Comparison of ENCODE assay signal across 10 cellular contexts in the genomic region with DNA sequence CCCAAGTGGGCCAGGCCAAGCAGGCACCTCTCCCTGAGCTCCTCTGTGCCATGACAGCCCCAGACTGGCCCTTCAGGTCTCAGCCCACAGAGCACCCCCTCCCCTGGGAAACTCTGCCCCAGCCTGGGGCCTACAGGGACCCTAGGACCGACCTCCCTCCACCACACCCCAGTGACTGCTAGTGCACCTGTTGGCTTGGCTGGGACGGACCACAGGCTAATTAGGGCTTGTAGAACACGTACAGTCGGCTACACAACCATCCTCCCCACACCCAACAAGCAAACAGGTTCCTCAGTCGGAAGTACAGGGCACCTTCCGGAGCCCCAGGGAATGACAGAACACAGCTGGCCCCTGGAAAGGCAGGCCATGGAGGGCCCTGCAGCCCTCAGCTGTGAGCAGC. TPM values are rescaled to one million over a fixed set of nuclear protein-coding genes. Genes with fewer than 3 reads are reported as not detected.
DNase-seq lines count a peak whose midpoint lies in the region; ATAC-seq and TF ChIP-seq lines count a peak whose summit lies in the region.
"Had no signal": no experiment of that assay in that cellular context is flagged by ENCODE, and none has a peak within 500 bp of the region (broad histone marks: within the 10 kb centered on the region; RNA-seq: fewer than 3 reads in every experiment).

No MANE protein-coding gene starts in this region.

- TF ChIP-seq CTCF in NB4 (IDR thresholded peaks at IDR 0.05; ENCODE audit: low read depth, low read length) (no peak), colonic mucosa (IDR thresholded peaks at IDR 0.05) (no peak), testis (IDR thresholded peaks at IDR 0.05) (no peak)

- H3K4me1 ChIP-seq in colonic mucosa (peaks cover 48% of the 10 kb centered on the region), skeletal muscle satellite cell (ENCODE audit: control insufficient read depth, insufficient read depth, low read length) (peaks cover 44% of the 10 kb centered on the region), testis (peaks cover 19% of the 10 kb centered on the region)

- TF ChIP-seq POLR2A in GM18505 (IDR thresholded peaks at IDR 0.05; ENCODE audit: borderline replicate concordance, extremely low read depth, insufficient read depth, insufficient read length) (no peak), NB4 (IDR thresholded peaks at IDR 0.05; ENCODE audit: extremely low read depth, insufficient read length) (no peak), testis (IDR thresholded peaks at IDR 0.05) (no peak)

- intact Hi-C loops in colonic mucosa (cut with DNase I) (no loop called here), head of caudate nucleus (cut with DNase I) (no loop called here), testis (cut with DNase I; ENCODE audit: low total_unique reads) (no loop called here)

- H3K27me3 ChIP-seq in colonic mucosa = no peaks in the 10 kb centered on the region
- H3K27me3 ChIP-seq in skeletal muscle satellite cell (ENCODE audit: control insufficient read depth, insufficient read depth, low read length) = no peaks in the 10 kb centered on the region
- H3K27me3 ChIP-seq in testis = no peaks in the 10 kb centered on the region

- H3K27ac ChIP-seq in colonic mucosa (peak overlapping the region; percentile 91), testis (no peak overlapping the region)

- H3K36me3 ChIP-seq in colonic mucosa (peaks cover 16% of the 10 kb centered on the region), skeletal muscle satellite cell (ENCODE audit: insufficient read depth, low read length) (peaks cover 18% of the 10 kb centered on the region), testis (ENCODE audit: low read depth, missing control alignments) (no peaks in the 10 kb centered on the region)

- DNase-seq in NB4 (ENCODE audit: low read depth) (peak; percentile 25), colonic mucosa (peak; percentile 71), NCI-H82 (lab: John Stamatoyannopoulos, UW) (no peak), head of caudate nucleus (no peak), testis (no peak), NCI-H1436 treated with DMSO at 0.1 percent for 48 hours (lab: John Stamatoyannopoulos, UW) (no peak)
- DNase-seq: SHP77 had no signal

- no peaks in the 10 kb centered on the region for H3K9me3 ChIP-seq in colonic mucosa
- H3K9me3 ChIP-seq in skeletal muscle satellite cell (replicated peaks; ENCODE audit: low read length) = no peaks in the 10 kb centered on the region
- no peaks in the 10 kb centered on the region for H3K9me3 ChIP-seq in testis

- peak overlapping the region; percentile 11 for H3K4me3 ChIP-seq in NB4 (ENCODE audit: low read depth, low read length)
- H3K4me3 ChIP-seq in colonic mucosa = peak overlapping the region; percentile 1
- no peak overlapping the region for H3K4me3 ChIP-seq in skeletal muscle satellite cell (ENCODE audit: low read length)
- H3K4me3 ChIP-seq in testis = no peak overlapping the region

- H3K4me2 ChIP-seq in skeletal muscle satellite cell (ENCODE audit: low read length) = peak overlapping the region; percentile 39

- peak; percentile 0 for ATAC-seq in GM18505 (IDR thresholded peaks at IDR 0.05; ENCODE audit: unreplicated experiment)

- H3K9ac ChIP-seq in colonic mucosa (ENCODE audit: low read depth in 2 of 2, low read length in 2 of 2) = peak overlapping the region; percentile 64 to 81
- H3K9ac ChIP-seq in skeletal muscle satellite cell (ENCODE audit: low read depth, low read length) = no peak overlapping the region

- 78 to 79% methylated on average over 4 to 5 of the region's 6 CpGs for WGBS in testis, 2 donors

RNA-seq across cellular contexts. Expression of gene SBF1, which starts 4.3 kb away (rescaled TPM):
- total RNA-seq in colonic mucosa (100 to 1,000 TPM in 1 of 2 donors, 10 to 100 TPM in 1; 68.3 to 101 TPM), testis (100 to 1,000 TPM; 201 to 208 TPM)
- 62.9 and 71.0 TPM in 2 replicates for total RNA-seq in skeletal muscle satellite cell (2012; rRNA removed)
- polyA plus RNA-seq in testis (ENCODE audit: insufficient read depth, low read depth, low replicate concordance) = 239 TPM

RNA-seq across cellular contexts. Expression of gene ADM2, which starts 10.9 kb away (rescaled TPM):
- total RNA-seq in colonic mucosa (1 to 10 TPM; 4.4 to 5.1 TPM), testis (1 to 10 TPM; 1.0 to 1.9 TPM)
- 1.5 TPM in 2 replicates for total RNA-seq in skeletal muscle satellite cell (2012; rRNA removed)
- 0.99 TPM for polyA plus RNA-seq in testis (ENCODE audit: insufficient read depth, low read depth, low replicate concordance)

RNA-seq across cellular contexts. Expression of gene MIOX, which starts 16.2 kb away (rescaled TPM):
- total RNA-seq in colonic mucosa = not detected
- not detected in 2 replicates for total RNA-seq in skeletal muscle satellite cell (2012; rRNA removed)
- total RNA-seq in testis = under 1 TPM; 0.24 to 0.25 TPM
- not detected for polyA plus RNA-seq in testis (ENCODE audit: insufficient read depth, low read depth, low replicate concordance)
- total RNA-seq: M059J had no signal

RNA-seq across cellular contexts. Expression of gene LMF2, which starts 37.0 kb away (rescaled TPM):
- 10 to 100 TPM; 51.1 to 60.0 TPM for total RNA-seq in colonic mucosa
- total RNA-seq in skeletal muscle satellite cell (2012; rRNA removed) = 39.8 and 53.3 TPM in 2 replicates
- 100 to 1,000 TPM in 1 of 2 donors, 10 to 100 TPM in 1; 95.4 to 109 TPM for total RNA-seq in testis
- 59.7 TPM for polyA plus RNA-seq in testis (ENCODE audit: insufficient read depth, low read depth, low replicate concordance)

RNA-seq across cellular contexts. Expression of gene NCAPH2, which starts 37.5 kb away (rescaled TPM):
- total RNA-seq in colonic mucosa = 10 to 100 TPM; 27.4 to 71.5 TPM
- total RNA-seq in skeletal muscle satellite cell (2012; rRNA removed) = 34.0 and 40.6 TPM in 2 replicates
- 10 to 100 TPM; 88.5 to 89.2 TPM for total RNA-seq in testis
- polyA plus RNA-seq in testis (ENCODE audit: insufficient read depth, low read depth, low replicate concordance) = 67.4 TPM

Comparison
In these comparisons a context has a peak if more than half of its experiments do, and no peak if none do; other contexts are left out.
1. DNase-seq: peak in NB4 (single experiment) and colonic mucosa (single experiment); none in NCI-H82 (single experiment), head of caudate nucleus (0 of 42), testis (single experiment) and NCI-H1436 treated with DMSO at 0.1 percent for 48 hours (single experiment).
2. H3K4me3 ChIP-seq: peak in NB4 (single experiment) and colonic mucosa (single experiment); none in skeletal muscle satellite cell (single experiment) and testis (0 of 2).